In genomic region chr9:138053996-138054752, GRCh38 we compare ENCODE assay signal across 17 cellular contexts.
DNase-seq lines count a peak whose midpoint lies in the region; ATAC-seq and TF ChIP-seq lines count a peak whose summit lies in the region.
"Had no signal": no experiment of that assay in that cellular context is flagged by ENCODE, and none has a peak within 500 bp of the region (broad histone marks: within the 10 kb centered on the region; RNA-seq: fewer than 3 reads in every experiment).

No MANE protein-coding gene starts in this region.

- CTCF ChIA-PET in GM10248 (lab: Yijun Ruan, JAX), result interaction anchor here (0.7 to 0.9 kb wide), 2 partner anchors 8 to 381 kb away, joined by 3 read pairs; no protein-coding TSS in a partner anchor

- H3K4me1 ChIP-seq in lower lobe of right lung, result no peaks in the 10 kb centered on the region
- H3K4me1 ChIP-seq: body of pancreas had no signal

- H3K36me3 ChIP-seq in WERI-Rb-1 (peaks cover 26% of the 10 kb centered on the region), lower lobe of right lung (no peaks in the 10 kb centered on the region)

- peak; percentile 13 for DNase-seq in HT-29 (ENCODE audit: low spot score)
- peak; percentile 4 for DNase-seq in WERI-Rb-1
- peak; percentile 27 for DNase-seq in lower lobe of right lung
- DNase-seq in GOT3 (lab: John Stamatoyannopoulos, UW), result no peak
- no peak for DNase-seq in EL
- DNase-seq in GM10248 (ENCODE audit: extremely low spot score), result no peak
- DNase-seq: activated CD4-positive, alpha-beta T cell treated with anti-CD3 and anti-CD28 coated beads, Interleukin-2, amount 50 U/mL, for 48 hours; activated gamma-delta T cell treated with Interleukin-2 at 50 U/mL for 16 hours; effector CD4-positive, alpha-beta T cell; Kasumi-1; NCI-H2081 treated with DMSO at 0.1 percent for 48 hours; SHP77 treated with DMSO at 0.1 percent for 48 hours; stimulated activated naive B cell treated with anti-CD40 and anti-IgM and Interleukin-4, amounts not matched to agents 10 μg/mL and 1 μg/mL and 100 μg/mL, for 72 hours; T1000 had no signal

- ATAC-seq in lower lobe of right lung (no peak), GM18520 (IDR thresholded peaks at IDR 0.05; ENCODE audit: unreplicated experiment) (no peak)
- ATAC-seq: body of pancreas; stimulated activated naive B cell treated with anti-CD40 and anti-IgM and Interleukin-4, amounts not matched to agents 10 μg/mL and 1 μg/mL and 100 μg/mL, for 72 hours had no signal

- H3K9me3 ChIP-seq in WERI-Rb-1 (ENCODE audit: severe bottlenecking) (no peaks in the 10 kb centered on the region), lower lobe of right lung (no peaks in the 10 kb centered on the region)
- H3K9me3 ChIP-seq: body of pancreas had no signal

- intact Hi-C loops in lower lobe of right lung (cut with DNase I), result no loop called here

- POLR2A ChIA-PET in GM10248 (lab: Yijun Ruan, JAX), result no interaction called here

- H3K27me3 ChIP-seq in WERI-Rb-1 (ENCODE audit: insufficient read depth, low read depth, severe bottlenecking), result no peaks in the 10 kb centered on the region
- peaks cover 22% of the 10 kb centered on the region for H3K27me3 ChIP-seq in lower lobe of right lung (ENCODE audit: low read depth)
- H3K27me3 ChIP-seq: body of pancreas had no signal

- peak; percentile 5; the same call in 1 of the 2 replicates for TF ChIP-seq CTCF in 22Rv1 (IDR thresholded peaks at IDR 0.05)
- no peak for TF ChIP-seq CTCF in WERI-Rb-1 (IDR thresholded peaks at IDR 0.05; ENCODE audit: low read depth, low read length)
- no peak for TF ChIP-seq CTCF in lower lobe of right lung (IDR thresholded peaks at IDR 0.05)
- no peak for TF ChIP-seq CTCF in GM10248 (IDR thresholded peaks at IDR 0.05; ENCODE audit: control extremely low read depth, extremely low read depth, low read depth, missing control alignments)

- no peak overlapping the region for H3K27ac ChIP-seq in 22Rv1
- H3K27ac ChIP-seq in WERI-Rb-1, result no peak overlapping the region
- no peak overlapping the region for H3K27ac ChIP-seq in lower lobe of right lung
- H3K27ac ChIP-seq: body of pancreas had no signal

- H3K4me3 ChIP-seq in WERI-Rb-1 (ENCODE audit: low read depth, low read length) (no peak overlapping the region), lower lobe of right lung (no peak overlapping the region)
- H3K4me3 ChIP-seq: body of pancreas had no signal

Comparison
In these comparisons a context has a peak if more than half of its experiments do, and no peak if none do; other contexts are left out.
1. DNase-seq: peak in HT-29 (single experiment), WERI-Rb-1 (single experiment) and lower lobe of right lung (single experiment); none in GOT3 (single experiment), EL (single experiment) and GM10248 (single experiment).